Comparison of ENCODE assay signal across 1 cellular context in genomic region chr17:40181205-40181604, GRCh38.
TF ChIP-seq lines count a peak whose summit lies in the region.

No MANE protein-coding gene starts in this region.

TF ChIP-seq in SK-N-SH, 30 proteins besides CTCF, POLR2A, EP300 and RAD21:
- TF ChIP-seq FOXJ3 (CRISPR knock-in tag; IDR thresholded peaks at IDR 0.05) (no peak), MAX (IDR thresholded peaks at IDR 0.05; ENCODE audit: low read depth) (no peak), POLR2AphosphoS5 (IDR thresholded peaks at IDR 0.05; ENCODE audit: low read depth, low read length) (no peak), ELF1 (IDR thresholded peaks at IDR 0.05) (no peak), GABPA (IDR thresholded peaks at IDR 0.05; ENCODE audit: low read depth) (no peak)
